ENCODE assay signal across 11 cellular contexts in genomic region chr17:64174686-64175456, GRCh38. TPM values are rescaled to one million over a fixed set of nuclear protein-coding genes. Genes with fewer than 3 reads are reported as not detected.
A peak's percentile ranks its signal among the peaks of the same experiment; 100 is the strongest.
DNase-seq lines count a peak whose midpoint lies in the region; ATAC-seq, FAIRE-seq and TF ChIP-seq lines count a peak whose summit lies in the region.
"Had no signal": no experiment of that assay in that cellular context is flagged by ENCODE, and none has a peak within 500 bp of the region (broad histone marks: within the 10 kb centered on the region; RNA-seq: fewer than 3 reads in every experiment).

No MANE protein-coding gene starts in this region.

- CTCF ChIA-PET in activated CD8-positive, alpha-beta T cell treated with anti-CD3 and anti-CD28 coated beads, Interleukin-2, amount 10 ng/mL, durations not matched to agents 7 days and 5 days (lab: Charles Lee), result no interaction called here

- H3K4me3 Mint-ChIP-seq in activated CD8-positive, alpha-beta T cell treated with anti-CD3 and anti-CD28 coated beads, Interleukin-2, amount 10 ng/mL, durations not matched to agents 7 days and 5 days, result no peak overlapping the region

- no peak overlapping the region for H3K4me3 ChIP-seq in SJCRH30
- no peak overlapping the region for H3K4me3 ChIP-seq in fibroblast of villous mesenchyme (ENCODE audit: low read depth, low read length)
- no peak overlapping the region for H3K4me3 ChIP-seq in pancreas
- H3K4me3 ChIP-seq: HAP-1 had no signal

- no peaks in the 10 kb centered on the region for H3K4me1 Mint-ChIP-seq in activated CD8-positive, alpha-beta T cell treated with anti-CD3 and anti-CD28 coated beads, Interleukin-2, amount 10 ng/mL, durations not matched to agents 7 days and 5 days (ENCODE audit: low read depth)

- DNase-seq in DMS 273 treated with DMSO at 0.1 percent for 48 hours (lab: John Stamatoyannopoulos, UW) (peak; percentile 66), SJCRH30 (peak; percentile 22 to 32), fibroblast of villous mesenchyme (ENCODE audit: low read depth) (peak; percentile 90), pancreas (peak in 2 of 6 donors; percentile 47 to 49)
- DNase-seq in activated CD8-positive, alpha-beta T cell treated with anti-CD3 and anti-CD28 coated beads, Interleukin-2, amount 10 ng/mL, durations not matched to agents 7 days and 5 days, result no peak
- DNase-seq: activated CD8-positive, alpha-beta memory T cell treated with anti-CD3 and anti-CD28 coated beads for 24 hours; NCI-H1436 treated with DMSO at 0.1 percent for 48 hours had no signal

- H3K27me3 ChIP-seq in SJCRH30, result no peaks in the 10 kb centered on the region
- H3K27me3 ChIP-seq in pancreas, result no peaks in the 10 kb centered on the region

- H3K9me3 Mint-ChIP-seq in activated CD8-positive, alpha-beta T cell treated with anti-CD3 and anti-CD28 coated beads, Interleukin-2, amount 10 ng/mL, durations not matched to agents 7 days and 5 days (ENCODE audit: insufficient read depth), result no peaks in the 10 kb centered on the region

- TF ChIP-seq CTCF in fibroblast of villous mesenchyme (IDR thresholded peaks at IDR 0.05; ENCODE audit: insufficient read depth, low read depth, low read length), result no peak
- no peak for TF ChIP-seq CTCF in pancreas (IDR thresholded peaks at IDR 0.05)

- FAIRE-seq in pancreas (lab: Jason Lieb, UNC), result no peak

- H3K36me3 ChIP-seq in SJCRH30, result peaks cover 28% of the 10 kb centered on the region
- H3K36me3 ChIP-seq in pancreas, result peaks cover 0 to 4% (median 0%) of the 10 kb centered on the region in 3 donors

- intact Hi-C loops in pancreas (cut with DNase I), result no loop called here

- H3K27ac Mint-ChIP-seq in activated CD8-positive, alpha-beta T cell treated with anti-CD3 and anti-CD28 coated beads, Interleukin-2, amount 10 ng/mL, durations not matched to agents 7 days and 5 days, result no peak overlapping the region

- peak; percentile 65 to 78 (median 68) for ATAC-seq in pancreas
- no peak for ATAC-seq in HG03135 (IDR thresholded peaks at IDR 0.05; ENCODE audit: unreplicated experiment)
- ATAC-seq in GM21367 (IDR thresholded peaks at IDR 0.05; ENCODE audit: unreplicated experiment), result no peak
- ATAC-seq in GM19452 (IDR thresholded peaks at IDR 0.05; ENCODE audit: unreplicated experiment), result no peak
- no peak for ATAC-seq in activated CD8-positive, alpha-beta T cell treated with anti-CD3 and anti-CD28 coated beads, Interleukin-2, amount 10 ng/mL, durations not matched to agents 7 days and 5 days

- no peaks in the 10 kb centered on the region for H3K27me3 Mint-ChIP-seq in activated CD8-positive, alpha-beta T cell treated with anti-CD3 and anti-CD28 coated beads, Interleukin-2, amount 10 ng/mL, durations not matched to agents 7 days and 5 days (ENCODE audit: low read depth)

- H3K9me3 ChIP-seq in SJCRH30 (replicated peaks) (no peaks in the 10 kb centered on the region), pancreas (no peaks in the 10 kb centered on the region)

- WGBS in pancreas, 2 donors, result 81 to 83% methylated on average over 7 of the region's 7 CpGs

- POLR2A ChIA-PET in activated CD8-positive, alpha-beta T cell treated with anti-CD3 and anti-CD28 coated beads, Interleukin-2, amount 10 ng/mL, durations not matched to agents 7 days and 5 days (lab: Charles Lee), result no interaction called here

- H3K4me1 ChIP-seq in SJCRH30 (peaks cover 24% of the 10 kb centered on the region), pancreas (peaks cover 10 to 38% (median 19%) of the 10 kb centered on the region in 3 donors)
- H3K4me1 ChIP-seq: HAP-1 had no signal

- H3K36me3 Mint-ChIP-seq in activated CD8-positive, alpha-beta T cell treated with anti-CD3 and anti-CD28 coated beads, Interleukin-2, amount 10 ng/mL, durations not matched to agents 7 days and 5 days (ENCODE audit: low read depth), result peaks cover 12% of the 10 kb centered on the region

- H3K27ac ChIP-seq in SJCRH30, result no peak overlapping the region
- H3K27ac ChIP-seq in pancreas, result peak overlapping the region in 2 of 4 donors; percentile 37 to 46

RNA-seq across cellular contexts. Expression of gene ERN1, which starts 44.9 kb away (rescaled TPM):
- 2.2 and 3.8 TPM in 2 replicates for total RNA-seq in SJCRH30 (2014; rRNA removed; shearing (Covaris generic))
- total RNA-seq in fibroblast of villous mesenchyme (13.5 and 14.7 TPM in 2 replicates), pancreas (100 to 1,000 TPM in 1 of 6 donors, 10 to 100 TPM in 5; 37.0 to 151 (median 42.9) TPM)
- 10 to 100 TPM; 10.4 to 19.8 TPM for polyA plus RNA-seq in pancreas
- total RNA-seq in activated CD8-positive, alpha-beta T cell treated with anti-CD3 and anti-CD28 coated beads, Interleukin-2, amount 10 ng/mL, durations not matched to agents 7 days and 5 days, result 10 to 100 TPM; 13.0 to 17.9 TPM

Comparison
In these comparisons a context has a peak if more than half of its experiments do, and no peak if none do; other contexts are left out.
1. ATAC-seq: peak in pancreas (4 of 4); none in HG03135 (single experiment), GM21367 (single experiment), GM19452 (single experiment) and activated CD8-positive, alpha-beta T cell treated with anti-CD3 and anti-CD28 coated beads, Interleukin-2, amount 10 ng/mL, durations not matched to agents 7 days and 5 days (single experiment).